In genomic region chr22:27307545-27308279, GRCh38 we compare ENCODE assay signal across 20 cellular contexts.
DNase-seq lines count a peak whose midpoint lies in the region; ATAC-seq, FAIRE-seq and TF ChIP-seq lines count a peak whose summit lies in the region.
"Had no signal": no experiment of that assay in that cellular context is flagged by ENCODE, and none has a peak within 500 bp of the region (broad histone marks: within the 10 kb centered on the region; RNA-seq: fewer than 3 reads in every experiment).

No MANE protein-coding gene starts in this region.

- POLR2A ChIA-PET in CD8-positive, alpha-beta memory T cell (lab: Charles Lee) = no interaction called here

- TF ChIP-seq POLR2A in stomach (IDR thresholded peaks at IDR 0.05) = no peak

- H3K4me2 ChIP-seq in GM23248 (ENCODE audit: unreplicated experiment) = no peak overlapping the region
- H3K4me2 ChIP-seq: KMS-11 had no signal

- H3K79me2 ChIP-seq in GM23248 (ENCODE audit: insufficient read depth) = no peaks in the 10 kb centered on the region

- H3K4me1 ChIP-seq in GM23248 (ENCODE audit: insufficient read depth) = peaks cover 10% of the 10 kb centered on the region; the same call in 1 of the 2 replicates
- H3K4me1 ChIP-seq in CD8-positive, alpha-beta memory T cell (ENCODE audit: insufficient read depth, low read length) = no peaks in the 10 kb centered on the region
- peaks cover 0 to 5% (median 0%) of the 10 kb centered on the region in 4 donors for H3K4me1 ChIP-seq in stomach

- no peak overlapping the region for H3K4me3 Mint-ChIP-seq in CD8-positive, alpha-beta memory T cell
- H3K4me3 Mint-ChIP-seq: CD8-positive, alpha-beta T cell had no signal

- CTCF ChIA-PET in CD8-positive, alpha-beta memory T cell (lab: Charles Lee) = no interaction called here

- FAIRE-seq in bronchial epithelial cell (lab: Jason Lieb, UNC) = peak; percentile 83
- FAIRE-seq: GM12892, GM18507, H1 had no signal

- DNase-seq in Right ventricle myocardium superior = no peak
- DNase-seq in Right ventricle myocardium inferior (ENCODE audit: missing footprints) = no peak
- no peak for DNase-seq in GM23248
- DNase-seq in bronchial epithelial cell (ENCODE audit: low read depth) = no peak
- DNase-seq in sciatic nerve (ENCODE audit: low spot score) = no peak
- DNase-seq in CD8-positive, alpha-beta memory T cell = no peak
- no peak for DNase-seq in stomach
- DNase-seq in activated CD4-positive, CD25-positive, alpha-beta regulatory T cell treated with anti-CD3 and anti-CD28 coated beads, Interleukin-2, amount 50 U/mL, for 72 hours = no peak
- DNase-seq: CD8-positive, alpha-beta T cell; DMS53; NCI-H1417 treated with DMSO at 0.1 percent for 48 hours; NCI-H187 treated with DMSO at 0.1 percent for 48 hours; NCI-H2227 treated with DMSO at 0.1 percent for 48 hours; NCI-H524 treated with DMSO at 0.1 percent for 48 hours had no signal

- H3K27me3 Mint-ChIP-seq in CD8-positive, alpha-beta memory T cell = peaks cover 0 to 2% of the 10 kb centered on the region in 2 donors

- H3K36me3 Mint-ChIP-seq in CD8-positive, alpha-beta memory T cell = peaks cover 0 to 3% (median 0%) of the 10 kb centered on the region in 3 donors
- H3K36me3 Mint-ChIP-seq: CD8-positive, alpha-beta T cell had no signal

- peak overlapping the region; percentile 42; the same call in 1 of the 2 replicates for H2AFZ ChIP-seq in GM23248

- no peak for TF ChIP-seq CTCF in bronchial epithelial cell (IDR thresholded peaks at IDR 0.05; ENCODE audit: insufficient read depth, low read length, severe bottlenecking)
- no peak for TF ChIP-seq CTCF in stomach (IDR thresholded peaks at IDR 0.05)

- in situ Hi-C loops in GM23248 (cut with MboI) = no loop called here

- H3K9me3 ChIP-seq in GM23248 (ENCODE audit: low read depth) (no peaks in the 10 kb centered on the region), stomach (peaks cover 0 to 15% (median 7%) of the 10 kb centered on the region in 4 donors)
- no peaks in the 10 kb centered on the region for H3K9me3 ChIP-seq in CD8-positive, alpha-beta memory T cell (ENCODE audit: low read length)

- peak; percentile 38 for ATAC-seq in Right ventricle myocardium superior (ENCODE audit: poor library complexity)
- no peak for ATAC-seq in Right ventricle myocardium inferior
- ATAC-seq in sciatic nerve = peak; percentile 65
- ATAC-seq: CD8-positive, alpha-beta T cell; Panc1 had no signal

- intact Hi-C loops in Right ventricle myocardium superior (cut with DNase I) = no loop called here
- intact Hi-C loops in Right ventricle myocardium inferior (cut with DNase I) = no loop called here
- intact Hi-C loops in sciatic nerve (cut with DNase I) = no loop called here
- intact Hi-C loops in stomach (cut with DNase I; ENCODE audit: low total_unique reads) = no loop called here

- H3K4me3 ChIP-seq in GM23248 (no peak overlapping the region), bronchial epithelial cell (ENCODE audit: low read depth, low read length) (no peak overlapping the region), stomach (no peak overlapping the region)
- no peak overlapping the region for H3K4me3 ChIP-seq in CD8-positive, alpha-beta memory T cell (ENCODE audit: low read length)

- H3K27ac ChIP-seq in GM23248 (no peak overlapping the region), stomach (no peak overlapping the region)
- no peak overlapping the region for H3K27ac ChIP-seq in CD8-positive, alpha-beta memory T cell (ENCODE audit: low read depth, low read length)
- H3K27ac ChIP-seq: HL-60, KMS-11 had no signal

- no peaks in the 10 kb centered on the region for H3K9me2 ChIP-seq in GM23248 (ENCODE audit: insufficient read depth)

- H3K27me3 ChIP-seq in GM23248 (replicated peaks; ENCODE audit: insufficient read depth) = no peaks in the 10 kb centered on the region
- peaks cover 3% of the 10 kb centered on the region for H3K27me3 ChIP-seq in bronchial epithelial cell (ENCODE audit: control insufficient read depth, insufficient read depth, low read length)
- H3K27me3 ChIP-seq in CD8-positive, alpha-beta memory T cell (ENCODE audit: insufficient read depth, low read length, poor library complexity, severe bottlenecking) = no peaks in the 10 kb centered on the region
- H3K27me3 ChIP-seq in stomach = peaks cover 0 to 27% (median 9%) of the 10 kb centered on the region in 3 donors

- H3K36me3 ChIP-seq in GM23248 (ENCODE audit: low read depth) (no peaks in the 10 kb centered on the region), bronchial epithelial cell (ENCODE audit: control insufficient read depth, insufficient read depth, low read length) (no peaks in the 10 kb centered on the region), stomach (no peaks in the 10 kb centered on the region)
- no peaks in the 10 kb centered on the region for H3K36me3 ChIP-seq in CD8-positive, alpha-beta memory T cell (ENCODE audit: insufficient read depth, low read length)

- H3K9ac ChIP-seq in GM23248 = no peak overlapping the region
- H3K9ac ChIP-seq: KMS-11 had no signal

- peaks cover 0 to 9% (median 0%) of the 10 kb centered on the region in 3 donors for H3K4me1 Mint-ChIP-seq in CD8-positive, alpha-beta memory T cell

- H3K9me3 Mint-ChIP-seq in CD8-positive, alpha-beta memory T cell = peaks cover 0 to 5% (median 0%) of the 10 kb centered on the region in 5 donors

- H4K20me1 ChIP-seq in GM23248 (ENCODE audit: insufficient read depth) = no peaks in the 10 kb centered on the region

- H3K27ac Mint-ChIP-seq in CD8-positive, alpha-beta memory T cell = no peak overlapping the region
- H3K27ac Mint-ChIP-seq: CD8-positive, alpha-beta T cell had no signal

- no peaks in the 10 kb centered on the region for H3F3A ChIP-seq in GM23248 (ENCODE audit: insufficient read depth)

- 18 to 30% methylated on average over 4 of the region's 4 CpGs for WGBS in GM23248 (ENCODE audit: low coverage in 1 of 2, low lambda C conversion rate in 2 of 2, missing lambda C conversion rate in 2 of 2), 2 experiments
- WGBS in stomach, 5 donors = 61 to 65% (median 64%) methylated on average over 4 of the region's 4 CpGs

- no peak for TF ChIP-seq EP300 in stomach (IDR thresholded peaks at IDR 0.05)
